Comparison of ENCODE assay signal across 1 cellular context in genomic region chr14:65230287-65230728, GRCh38.
TF ChIP-seq lines count a peak whose summit lies in the region.

No MANE protein-coding gene starts in this region.

TF ChIP-seq in HepG2, 621 proteins besides CTCF, POLR2A, EP300 and RAD21 (continued from another document):
- TF ChIP-seq ZNF383 (CRISPR knock-in tag; IDR thresholded peaks at IDR 0.05; ENCODE audit: borderline replicate concordance) (0 out of 2 replicates have a peak, but pooled peaks have one; percentile 49), KIAA2018 (CRISPR knock-in tag; IDR thresholded peaks at IDR 0.05; ENCODE audit: borderline replicate concordance) (no peak), NFIC (IDR thresholded peaks at IDR 0.05; ENCODE audit: low read length) (peak; percentile 78), PAX8 (CRISPR knock-in tag; IDR thresholded peaks at IDR 0.05; ENCODE audit: borderline replicate concordance) (no peak), ZXDC (CRISPR knock-in tag; IDR thresholded peaks at IDR 0.05) (0 out of 2 replicates have a peak, but pooled peaks have one; percentile 13), ZFP91 (CRISPR knock-in tag; IDR thresholded peaks at IDR 0.05; ENCODE audit: borderline replicate concordance) (peak; percentile 76), NR2F6 (IDR thresholded peaks at IDR 0.05) (peak; percentile 31; the same call in 1 of the 2 replicates), NR2F6 (CRISPR knock-in tag; IDR thresholded peaks at IDR 0.05) (peak; percentile 52), SOX6 (IDR thresholded peaks at IDR 0.05) (no peak), SOX6 (CRISPR knock-in tag; IDR thresholded peaks at IDR 0.05) (peak; percentile 80), ZNF337 (CRISPR knock-in tag; IDR thresholded peaks at IDR 0.05; ENCODE audit: borderline replicate concordance, low read depth) (no peak), ZNF18 (CRISPR knock-in tag; IDR thresholded peaks at IDR 0.05; ENCODE audit: insufficient replicate concordance) (peak; percentile 49), FOXC1 (CRISPR knock-in tag; IDR thresholded peaks at IDR 0.05; ENCODE audit: borderline replicate concordance) (no peak), NAIF1 (CRISPR knock-in tag; IDR thresholded peaks at IDR 0.05; ENCODE audit: borderline replicate concordance) (no peak), ZNF687 (CRISPR knock-in tag; IDR thresholded peaks at IDR 0.05) (no peak; the same call in 1 of the 2 replicates), DNMT1 (CRISPR knock-in tag; IDR thresholded peaks at IDR 0.05) (no peak), CREBL2 (CRISPR knock-in tag; IDR thresholded peaks at IDR 0.05; ENCODE audit: borderline replicate concordance) (no peak), CBFB (CRISPR knock-in tag; IDR thresholded peaks at IDR 0.05) (no peak), ARID4A (CRISPR knock-in tag; IDR thresholded peaks at IDR 0.05; ENCODE audit: borderline replicate concordance) (no peak), NCOR1 (IDR thresholded peaks at IDR 0.05; ENCODE audit: borderline replicate concordance, low read length) (peak; percentile 46; the same call in 1 of the 2 replicates), ZNF331 (CRISPR knock-in tag; IDR thresholded peaks at IDR 0.05) (0 out of 2 replicates have a peak, but pooled peaks have one; percentile 29), ZNF776 (CRISPR knock-in tag; IDR thresholded peaks at IDR 0.05) (no peak), KDM2A (CRISPR knock-in tag; IDR thresholded peaks at IDR 0.05; ENCODE audit: borderline replicate concordance, low read depth) (no peak), RBFOX2 (IDR thresholded peaks at IDR 0.05; ENCODE audit: low read depth, low read length) (peak; percentile 63), ZNF556 (CRISPR knock-in tag; IDR thresholded peaks at IDR 0.05; ENCODE audit: borderline replicate concordance) (no peak)
